ENCODE assay signal across 8 cellular contexts in the genomic region with DNA sequence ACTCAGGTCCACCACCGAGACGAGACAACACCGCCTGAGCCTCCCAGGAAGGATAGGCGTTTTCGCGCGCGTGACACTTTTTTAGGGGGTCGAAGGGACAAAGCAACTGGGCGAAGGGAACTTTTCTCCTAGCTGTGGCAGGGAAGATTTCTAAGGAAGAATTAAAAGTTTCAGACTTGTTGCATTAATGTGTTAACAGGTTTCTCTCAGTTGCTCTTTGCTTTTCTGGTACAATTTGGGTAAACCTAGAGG. TPM values are rescaled to one million over a fixed set of nuclear protein-coding genes. Genes with fewer than 3 reads are reported as not detected.
A peak's percentile ranks its signal among the peaks of the same experiment; 100 is the strongest.
DNase-seq lines count a peak whose midpoint lies in the region; ATAC-seq and TF ChIP-seq lines count a peak whose summit lies in the region.

No MANE protein-coding gene starts in this region.

- H2BK120ac ChIP-seq in mesendoderm (ENCODE audit: low read depth, low read length) = no peak overlapping the region

- no peaks in the 10 kb centered on the region for H3K79me1 ChIP-seq in mesendoderm (ENCODE audit: low read length)

- H4K8ac ChIP-seq in mesendoderm (ENCODE audit: low read depth, low read length) = no peak overlapping the region

- H3K9ac ChIP-seq in mesendoderm (ENCODE audit: low read length) = peak overlapping the region; percentile 97

- WGBS in mesendoderm (ENCODE audit: extremely low coverage, insufficient coverage, low lambda C conversion rate) = no CpG with 5 or more reads among the region's 10 CpGs
- 1% methylated on average over 10 of the region's 10 CpGs for WGBS in urinary bladder

- DNase-seq in cardiac muscle cell (ENCODE audit: low read depth in 1 of 2, low spot score in 1 of 2) = no peak
- DNase-seq in left ventricle myocardium superior = no peak
- DNase-seq in breast epithelium (ENCODE audit: low spot score in 2 of 2) = no peak
- DNase-seq in mesendoderm = no peak
- no peak for DNase-seq in GM19238 (ENCODE audit: insufficient read length, low spot score)
- DNase-seq in head of caudate nucleus = no peak

- peaks cover 3% of the 10 kb centered on the region for H3K4me1 ChIP-seq in cardiac muscle cell (ENCODE audit: low read depth)
- H3K4me1 ChIP-seq in breast epithelium = peaks cover 0 to 20% of the 10 kb centered on the region in 2 donors
- H3K4me1 ChIP-seq in mesendoderm (ENCODE audit: control insufficient read depth, low read depth, low read length) = peaks cover 2% of the 10 kb centered on the region
- H3K4me1 ChIP-seq in urinary bladder (ENCODE audit: insufficient read depth) = peaks cover 2% of the 10 kb centered on the region

- peak overlapping the region; percentile 83 for H3K23ac ChIP-seq in mesendoderm (ENCODE audit: low read length)

- no peak for TF ChIP-seq POLR2A in breast epithelium (IDR thresholded peaks at IDR 0.05)

- H3K4me2 ChIP-seq in mesendoderm (ENCODE audit: low read length) = peak overlapping the region; percentile 30

- H4K5ac ChIP-seq in mesendoderm (ENCODE audit: low read length) = no peak overlapping the region

- H3K56ac ChIP-seq in mesendoderm (ENCODE audit: low read length) = peak overlapping the region; percentile 95

- intact Hi-C loops in left ventricle myocardium superior (cut with micrococcal nuclease) = loop anchor here (2.0 kb wide), 1 partner anchor 101 kb away; no protein-coding TSS in a partner anchor
- intact Hi-C loops in breast epithelium (cut with DNase I; ENCODE audit: low total_unique reads) = no loop called here
- intact Hi-C loops in head of caudate nucleus (cut with DNase I) = loop anchor here (5.0 kb wide), 1 partner anchor 100 kb away; no protein-coding TSS in a partner anchor

- TF ChIP-seq CTCF in cardiac muscle cell (IDR thresholded peaks at IDR 0.05; ENCODE audit: low read depth, low read length) (no peak), breast epithelium (IDR thresholded peaks at IDR 0.05) (no peak)

- ATAC-seq in left ventricle myocardium superior (no peak), HG03469 (IDR thresholded peaks at IDR 0.05; ENCODE audit: unreplicated experiment) (no peak)

- H3K27me3 ChIP-seq in cardiac muscle cell (no peaks in the 10 kb centered on the region), breast epithelium (no peaks in the 10 kb centered on the region), mesendoderm (ENCODE audit: insufficient read depth, low read length, poor library complexity) (no peaks in the 10 kb centered on the region)

- peak overlapping the region; percentile 69 for H3K18ac ChIP-seq in mesendoderm (ENCODE audit: low read length)

- H2BK15ac ChIP-seq in mesendoderm (replicated peaks; ENCODE audit: low read depth) = no peak overlapping the region

- H3K27ac ChIP-seq in cardiac muscle cell (peak overlapping the region; percentile 98), breast epithelium (peak overlapping the region; percentile 96 to 99), mesendoderm (ENCODE audit: low read depth, low read length) (peak overlapping the region; percentile 16), urinary bladder (ENCODE audit: low read depth) (peak overlapping the region; percentile 99)

- H3K36me3 ChIP-seq in cardiac muscle cell = no peaks in the 10 kb centered on the region
- no peaks in the 10 kb centered on the region for H3K36me3 ChIP-seq in breast epithelium
- no peaks in the 10 kb centered on the region for H3K36me3 ChIP-seq in mesendoderm (ENCODE audit: control insufficient read depth, insufficient read depth, low read length)
- no peaks in the 10 kb centered on the region for H3K36me3 ChIP-seq in urinary bladder (ENCODE audit: insufficient read depth)

- H3K4ac ChIP-seq in mesendoderm (ENCODE audit: low read depth, low read length) = no peak overlapping the region

- no peak overlapping the region for H2BK5ac ChIP-seq in mesendoderm (ENCODE audit: low read length)

- H3K79me2 ChIP-seq in mesendoderm (ENCODE audit: control insufficient read depth, insufficient read depth, low read length) = peaks cover 49% of the 10 kb centered on the region

- H3K9me3 ChIP-seq in cardiac muscle cell (ENCODE audit: low read depth) = no peaks in the 10 kb centered on the region
- no peaks in the 10 kb centered on the region for H3K9me3 ChIP-seq in breast epithelium

- no peak overlapping the region for H2AK5ac ChIP-seq in mesendoderm (ENCODE audit: low read length)

- peak overlapping the region; percentile 84 for H3K4me3 ChIP-seq in cardiac muscle cell
- peak overlapping the region; percentile 88 to 98 (median 95) for H3K4me3 ChIP-seq in breast epithelium
- peak overlapping the region; percentile 87 for H3K4me3 ChIP-seq in mesendoderm (ENCODE audit: low read length)
- peak overlapping the region; percentile 99 for H3K4me3 ChIP-seq in urinary bladder (ENCODE audit: low read depth, low read length)

RNA-seq across cellular contexts. Expression of gene CDK13, which starts 1.8 kb away (rescaled TPM):
- total RNA-seq in cardiac muscle cell (42.7 and 76.5 TPM in 2 replicates), left ventricle myocardium superior (21.3 TPM), breast epithelium (100 to 1,000 TPM in 1 of 3 donors, 10 to 100 TPM in 2; 70.9 to 128 (median 95.4) TPM), urinary bladder (149 TPM)
- polyA plus RNA-seq in cardiac muscle cell (30.5 and 37.8 TPM in 2 replicates), urinary bladder (17.5 TPM)
- 24.9 TPM for polyA plus RNA-seq in mesendoderm (2013, experiment 1 of 2)
- polyA plus RNA-seq in mesendoderm (2013, experiment 2 of 2) = 24.3 TPM

Comparison
In these comparisons a context has a peak if more than half of its experiments do, and no peak if none do; other contexts are left out.
1. H3K27ac ChIP-seq: peak in every context shown above with its lines; median percentile 99 in urinary bladder; 98 in cardiac muscle cell; 98 in breast epithelium; 16 in mesendoderm.